Comparison of ENCODE assay signal across 9 cellular contexts in genomic region chr18:50969448-50969847, GRCh38. TPM values are rescaled to one million over a fixed set of nuclear protein-coding genes. Genes with fewer than 3 reads are reported as not detected.
DNase-seq lines count a peak whose midpoint lies in the region; ATAC-seq, FAIRE-seq and TF ChIP-seq lines count a peak whose summit lies in the region.
"Had no signal": no experiment of that assay in that cellular context is flagged by ENCODE, and none has a peak within 500 bp of the region (broad histone marks: within the 10 kb centered on the region; RNA-seq: fewer than 3 reads in every experiment).

No MANE protein-coding gene starts in this region.

- no peaks in the 10 kb centered on the region for H3K36me3 ChIP-seq in ACC112 (ENCODE audit: insufficient read depth, low read length)

- no peak for DNase-seq in H54 (ENCODE audit: insufficient read length, low spot score)
- no peak for DNase-seq in mesothelial cell of epicardium (ENCODE audit: low spot score in 2 of 2, unreplicated experiment in 2 of 2)
- DNase-seq in NOMO-1 (lab: John Stamatoyannopoulos, UW; ENCODE audit: unreplicated experiment in 2 of 2): no peak
- no peak for DNase-seq in UCSD-AML1 (lab: John Stamatoyannopoulos, UW; ENCODE audit: unreplicated experiment)
- DNase-seq in NCI-H187 treated with DMSO at 0.1 percent for 48 hours (lab: John Stamatoyannopoulos, UW): no peak
- DNase-seq: hippocampal formation had no signal

- H3K36me3 Mint-ChIP-seq in activated T-helper 17 cell treated with anti-CD3 and anti-CD28 coated beads, Interleukin-2, amount 50 U/mL, for 72 hours (ENCODE audit: low read depth): peaks cover under 1% of the 10 kb centered on the region
- peaks cover under 1% of the 10 kb centered on the region for H3K36me3 Mint-ChIP-seq in mesothelial cell of epicardium

- H3K27ac ChIP-seq in ACC112 (ENCODE audit: low read depth, low read length): no peak overlapping the region

- TF ChIP-seq CTCF in mesothelial cell of epicardium (IDR thresholded peaks at IDR 0.05; ENCODE audit: unreplicated experiment): no peak

- no peak for TF ChIP-seq POLR2A in H54 (IDR thresholded peaks at IDR 0.05; ENCODE audit: low read depth, low read length)

- peak; percentile 36 for FAIRE-seq in H54 (lab: Jason Lieb, UNC)

- H3K27me3 Mint-ChIP-seq in activated T-helper 17 cell treated with anti-CD3 and anti-CD28 coated beads, Interleukin-2, amount 50 U/mL, for 72 hours: no peaks in the 10 kb centered on the region
- no peaks in the 10 kb centered on the region for H3K27me3 Mint-ChIP-seq in mesothelial cell of epicardium (ENCODE audit: low read depth)

- H3K9me3 Mint-ChIP-seq in activated T-helper 17 cell treated with anti-CD3 and anti-CD28 coated beads, Interleukin-2, amount 50 U/mL, for 72 hours: no peaks in the 10 kb centered on the region
- no peaks in the 10 kb centered on the region for H3K9me3 Mint-ChIP-seq in mesothelial cell of epicardium

- no peak overlapping the region for H2AFZ ChIP-seq in ACC112 (ENCODE audit: low read length, unreplicated experiment)

- ATAC-seq in activated T-helper 17 cell treated with anti-CD3 and anti-CD28 coated beads, Interleukin-2, amount 50 U/mL, for 72 hours (replicated peaks): no peak
- ATAC-seq in HG03520 (IDR thresholded peaks at IDR 0.05; ENCODE audit: unreplicated experiment): no peak

- H3K27ac Mint-ChIP-seq in activated T-helper 17 cell treated with anti-CD3 and anti-CD28 coated beads, Interleukin-2, amount 50 U/mL, for 72 hours: peak overlapping the region; percentile 82
- peak overlapping the region; percentile 99 for H3K27ac Mint-ChIP-seq in mesothelial cell of epicardium

- H3K4me3 Mint-ChIP-seq in activated T-helper 17 cell treated with anti-CD3 and anti-CD28 coated beads, Interleukin-2, amount 50 U/mL, for 72 hours: peak overlapping the region; percentile 81
- H3K4me3 Mint-ChIP-seq in mesothelial cell of epicardium: peak overlapping the region; percentile 93

- H3K79me2 ChIP-seq in ACC112 (ENCODE audit: control insufficient read depth, insufficient read depth, low read length, unreplicated experiment): peaks cover 23% of the 10 kb centered on the region

- H3K27me3 ChIP-seq in ACC112 (ENCODE audit: insufficient read depth, low read length): no peaks in the 10 kb centered on the region

- peaks cover 30% of the 10 kb centered on the region for H3K4me1 ChIP-seq in ACC112 (ENCODE audit: control insufficient read depth, insufficient read depth, low read length, unreplicated experiment)

- H3K4me3 ChIP-seq in ACC112 (ENCODE audit: low read depth, low read length): peak overlapping the region; percentile 89

- H3K4me1 Mint-ChIP-seq in activated T-helper 17 cell treated with anti-CD3 and anti-CD28 coated beads, Interleukin-2, amount 50 U/mL, for 72 hours: peaks cover 14% of the 10 kb centered on the region
- peaks cover 17% of the 10 kb centered on the region for H3K4me1 Mint-ChIP-seq in mesothelial cell of epicardium

RNA-seq across cellular contexts. Expression of gene ELAC1, which starts 1.6 kb away (rescaled TPM):
- total RNA-seq in activated T-helper 17 cell treated with anti-CD3 and anti-CD28 coated beads, Interleukin-2, amount 50 U/mL, for 72 hours: 1 to 10 TPM; 1.1 to 3.5 TPM
- 8.2 to 9.5 TPM (median 8.2 TPM) in 3 replicates for total RNA-seq in mesothelial cell of epicardium
